ENCODE assay signal across 19 cellular contexts in the genomic region with DNA sequence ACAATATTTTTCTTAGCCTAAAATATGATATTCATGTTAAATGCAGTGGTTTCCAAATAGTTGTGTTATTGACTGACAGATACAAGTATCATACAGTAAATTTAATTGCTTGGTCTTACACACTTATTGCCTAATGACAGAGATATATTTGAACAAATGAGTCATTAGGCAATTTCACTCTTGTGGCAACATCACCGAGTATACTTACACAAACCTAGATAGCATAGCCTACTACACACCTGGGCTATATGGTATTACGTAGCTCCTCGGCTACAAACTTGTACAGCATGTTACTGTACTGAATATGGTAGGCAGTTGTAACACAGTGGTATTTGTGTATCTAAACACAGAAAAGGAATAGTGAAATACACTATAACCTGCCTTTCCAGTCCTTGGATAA.
"Had no signal": no experiment of that assay in that cellular context is flagged by ENCODE, and none has a peak within 500 bp of the region (broad histone marks: within the 10 kb centered on the region; RNA-seq: fewer than 3 reads in every experiment).

No MANE protein-coding gene starts in this region.

- H3K9me3 ChIP-seq: gastroesophageal sphincter, heart left ventricle, prostate gland, right atrium auricular region, stomach, thyroid gland had no signal

- DNase-seq: dorsolateral prefrontal cortex; effector CD4-positive, alpha-beta T cell; foreskin keratinocyte; heart left ventricle; kidney; naive thymus-derived CD8-positive, alpha-beta T cell; nephron progenitor cell; nucleus accumbens; stimulated activated CD4-positive, alpha-beta T cell treated with anti-CD3 and anti-CD28 coated beads, Interleukin-2, amount 100 ng/mL, for 24 hours; stimulated activated CD4-positive, alpha-beta T cell treated with anti-CD3 and anti-CD28 coated beads, Interleukin-4, amount 100 ng/mL, for 24 hours; stimulated activated naive CD4-positive, alpha-beta T cell treated with Interleukin-2 at 50 U/mL for 16 hours; stomach; thyroid gland had no signal

- H3K4me3 ChIP-seq: dorsolateral prefrontal cortex, gastroesophageal sphincter, heart left ventricle, hepatocyte, prostate gland, right atrium auricular region, stomach, thyroid gland had no signal

- H3K36me3 ChIP-seq: gastroesophageal sphincter, heart left ventricle, prostate gland, right atrium auricular region, stomach, thyroid gland had no signal

- H3K27ac ChIP-seq: dorsolateral prefrontal cortex, epithelial cell of prostate, foreskin keratinocyte, gastroesophageal sphincter, heart left ventricle, hepatocyte, prostate gland, right atrium auricular region, stomach, thyroid gland had no signal

- FAIRE-seq: colon, kidney had no signal

- H3K27me3 ChIP-seq: dorsolateral prefrontal cortex, foreskin keratinocyte, gastroesophageal sphincter, heart left ventricle, hepatocyte, right atrium auricular region, stomach, thyroid gland had no signal

- H3K4me1 ChIP-seq: foreskin keratinocyte, prostate gland had no signal
